Comparison of ENCODE assay signal across 2 cellular contexts in genomic region chr3:99818818-99819217, GRCh38.
TF ChIP-seq lines count a peak whose summit lies in the region.

No MANE protein-coding gene starts in this region.

TF ChIP-seq in SK-N-SH, 30 proteins besides CTCF, POLR2A, EP300 and RAD21 (continued from another document):
- TF ChIP-seq REST (IDR thresholded peaks at IDR 0.05; ENCODE audit: low read depth, low read length) (no peak), RXRA (IDR thresholded peaks at IDR 0.05; ENCODE audit: borderline replicate concordance, low read depth) (no peak), MEF2A (IDR thresholded peaks at IDR 0.05; ENCODE audit: borderline replicate concordance, low read depth) (no peak), USF1 (IDR thresholded peaks at IDR 0.05; ENCODE audit: borderline replicate concordance, low read depth) (no peak), EZH2phosphoT487 (IDR thresholded peaks at IDR 0.05; ENCODE audit: borderline replicate concordance, low read depth) (no peak), TEAD4 (IDR thresholded peaks at IDR 0.05; ENCODE audit: borderline replicate concordance, insufficient read depth) (no peak), ELF1 (IDR thresholded peaks at IDR 0.05) (no peak), RFX5 (IDR thresholded peaks at IDR 0.05; ENCODE audit: low read length) (no peak), TCF12 (IDR thresholded peaks at IDR 0.05) (no peak), FOXM1 (IDR thresholded peaks at IDR 0.05; ENCODE audit: low read depth) (no peak), GABPA (IDR thresholded peaks at IDR 0.05; ENCODE audit: low read depth) (no peak), TAF1 (IDR thresholded peaks at IDR 0.05; ENCODE audit: borderline replicate concordance, low read depth, low read length) (no peak), ZBTB33 (IDR thresholded peaks at IDR 0.05; ENCODE audit: borderline replicate concordance, low read depth) (no peak), SMC3 (IDR thresholded peaks at IDR 0.05; ENCODE audit: low read depth, low read length) (no peak), RCOR1 (IDR thresholded peaks at IDR 0.05; ENCODE audit: low read length) (no peak)

TF ChIP-seq in SK-N-SH treated with all-trans-retinoic acid at 6 μM for 48 hours, 23 proteins besides CTCF, POLR2A, EP300 and RAD21 (continued from another document):
- TF ChIP-seq TSHZ2 (CRISPR knock-in tag; IDR thresholded peaks at IDR 0.05) (no peak), ZNF8 (CRISPR knock-in tag; IDR thresholded peaks at IDR 0.05) (no peak), SNAI2 (CRISPR knock-in tag; IDR thresholded peaks at IDR 0.05) (no peak), ZNF70 (CRISPR knock-in tag; IDR thresholded peaks at IDR 0.05) (no peak), OSR1 (CRISPR knock-in tag; IDR thresholded peaks at IDR 0.05) (no peak), CSRNP3 (CRISPR knock-in tag; IDR thresholded peaks at IDR 0.05) (no peak), CREB5 (CRISPR knock-in tag; IDR thresholded peaks at IDR 0.05; ENCODE audit: low read depth) (no peak), PATZ1 (CRISPR knock-in tag; IDR thresholded peaks at IDR 0.05; ENCODE audit: borderline replicate concordance) (no peak), GLIS3 (CRISPR knock-in tag; IDR thresholded peaks at IDR 0.05) (no peak), RARB (CRISPR knock-in tag; IDR thresholded peaks at IDR 0.05) (no peak), ISL1 (CRISPR knock-in tag; IDR thresholded peaks at IDR 0.05) (no peak)
